19 cellular contexts compared by ENCODE assay signal in genomic region chr1:163701783-163702182, GRCh38.
DNase-seq lines count a peak whose midpoint lies in the region; TF ChIP-seq lines count a peak whose summit lies in the region.
"Had no signal": no experiment of that assay in that cellular context is flagged by ENCODE, and none has a peak within 500 bp of the region (broad histone marks: within the 10 kb centered on the region; RNA-seq: fewer than 3 reads in every experiment).

No MANE protein-coding gene starts in this region.

- no peaks in the 10 kb centered on the region for H3K36me3 Mint-ChIP-seq in MCF 10A (ENCODE audit: insufficient read depth, unreplicated experiment)
- H3K36me3 Mint-ChIP-seq: CD4-positive, alpha-beta memory T cell had no signal

- H3K4me2 ChIP-seq in mammary epithelial cell (ENCODE audit: insufficient read depth, low read depth, low read length) (no peak overlapping the region), OCI-LY7 (ENCODE audit: low read length) (no peak overlapping the region), hepatocyte (no peak overlapping the region)

- no peaks in the 10 kb centered on the region for H3K27me3 ChIP-seq in mammary epithelial cell (ENCODE audit: insufficient read depth, low read length)
- no peaks in the 10 kb centered on the region for H3K27me3 ChIP-seq in hepatocyte
- H3K27me3 ChIP-seq in esophagus muscularis mucosa, result no peaks in the 10 kb centered on the region
- H3K27me3 ChIP-seq: Peyer's patch had no signal

- CTCF ChIA-PET in MCF 10A (lab: Yijun Ruan, JAX), result interaction anchor here (0.6 to 1.6 kb wide), 6 partner anchors 34 to 167 kb away, joined by 3 to 5 read pairs (median 3); no protein-coding TSS in a partner anchor
- CTCF ChIA-PET in mammary epithelial cell (lab: Charles Lee; ENCODE audit: low non-redundant PET), result no interaction called here
- CTCF ChIA-PET in OCI-LY7 (lab: Charles Lee; ENCODE audit: unreplicated experiment), result no interaction called here

- in situ Hi-C loops in mammary epithelial cell (cut with MboI; ENCODE audit: low sequenced_read_pairs in 2 of 2), result no loop called here

- H3K27ac ChIP-seq in mammary epithelial cell (ENCODE audit: insufficient read depth, low read depth, low read length), result no peak overlapping the region
- H3K27ac ChIP-seq in OCI-LY7 (ENCODE audit: low read depth, low read length, poor library complexity, severe bottlenecking), result no peak overlapping the region
- no peak overlapping the region for H3K27ac ChIP-seq in hepatocyte
- H3K27ac ChIP-seq in esophagus muscularis mucosa (replicated peaks in 1 of 4), result no peak overlapping the region
- H3K27ac ChIP-seq: Peyer's patch had no signal

- H3K79me2 ChIP-seq in mammary epithelial cell (ENCODE audit: insufficient read depth, low read length) (no peaks in the 10 kb centered on the region), OCI-LY7 (ENCODE audit: insufficient read depth, low read depth, low read length) (no peaks in the 10 kb centered on the region), hepatocyte (no peaks in the 10 kb centered on the region)

- H3K4me3 ChIP-seq in mammary epithelial cell (replicated peaks in 1 of 3; ENCODE audit: insufficient read depth in 1 of 3, low read depth in 2 of 3, low read length in 3 of 3) (no peak overlapping the region), OCI-LY7 (ENCODE audit: low read depth, low read length, poor library complexity, severe bottlenecking) (no peak overlapping the region), hepatocyte (no peak overlapping the region), esophagus muscularis mucosa (no peak overlapping the region)
- H3K4me3 ChIP-seq: K562, Peyer's patch had no signal

- no peak overlapping the region for H3K27ac Mint-ChIP-seq in MCF 10A (ENCODE audit: low read depth, unreplicated experiment)
- H3K27ac Mint-ChIP-seq: CD4-positive, alpha-beta memory T cell; T-helper 17 cell had no signal

- H3K9me3 ChIP-seq in mammary epithelial cell (replicated peaks; ENCODE audit: insufficient read depth, low read length), result no peaks in the 10 kb centered on the region
- no peaks in the 10 kb centered on the region for H3K9me3 ChIP-seq in OCI-LY7 (ENCODE audit: low read length)
- no peaks in the 10 kb centered on the region for H3K9me3 ChIP-seq in hepatocyte (ENCODE audit: low read depth)
- no peaks in the 10 kb centered on the region for H3K9me3 ChIP-seq in esophagus muscularis mucosa
- H3K9me3 ChIP-seq: Peyer's patch had no signal

- H3K4me3 Mint-ChIP-seq in MCF 10A (ENCODE audit: unreplicated experiment), result no peak overlapping the region
- H3K4me3 Mint-ChIP-seq: CD4-positive, alpha-beta memory T cell; T-helper 17 cell had no signal

- POLR2A ChIA-PET in MCF 10A (lab: Yijun Ruan, JAX), result interaction anchor here (0.5 kb wide), 1 partner anchor 669 kb away, joined by 3 read pairs; no protein-coding TSS in a partner anchor
- POLR2A ChIA-PET in OCI-LY7 (lab: Charles Lee), result no interaction called here

- H2AFZ ChIP-seq in mammary epithelial cell (ENCODE audit: low read depth, low read length), result no peak overlapping the region
- no peak overlapping the region for H2AFZ ChIP-seq in OCI-LY7 (ENCODE audit: low read length)
- H2AFZ ChIP-seq in hepatocyte, result no peak overlapping the region

- 89% methylated on average over 1 of the region's 1 CpG for WGBS in mammary epithelial cell (ENCODE audit: low coverage, missing lambda C conversion rate)
- 81% methylated on average over 1 of the region's 1 CpG for WGBS in hepatocyte (ENCODE audit: low lambda C conversion rate, missing lambda C conversion rate)
- WGBS in esophagus muscularis mucosa, result 85% methylated on average over 1 of the region's 1 CpG

- no peak for TF ChIP-seq POLR2A in esophagus muscularis mucosa (IDR thresholded peaks at IDR 0.05; ENCODE audit: low read depth)

- dilution Hi-C loops in mammary epithelial cell (cut with HindIII; ENCODE audit: low sequenced_read_pairs), result no loop called here

- H4K20me1 ChIP-seq in mammary epithelial cell (ENCODE audit: insufficient read depth, low read length) (no peaks in the 10 kb centered on the region), OCI-LY7 (ENCODE audit: insufficient read depth, low read length) (no peaks in the 10 kb centered on the region), hepatocyte (ENCODE audit: insufficient read depth, poor library complexity, severe bottlenecking) (no peaks in the 10 kb centered on the region)

- BruUV-seq in MCF 10A (replicated peaks; lab: Mats Ljungman, UMichigan), result no TSS peak
- BruUV-seq in mammary epithelial cell (replicated peaks; lab: Mats Ljungman, UMichigan), result no TSS peak
- BruUV-seq in OCI-LY7 (replicated peaks; lab: Mats Ljungman, UMichigan), result no TSS peak

- H3K36me3 ChIP-seq in mammary epithelial cell (ENCODE audit: insufficient read depth, low read length), result no peaks in the 10 kb centered on the region
- H3K36me3 ChIP-seq in OCI-LY7 (ENCODE audit: insufficient read depth, low read length), result no peaks in the 10 kb centered on the region
- no peaks in the 10 kb centered on the region for H3K36me3 ChIP-seq in hepatocyte (replicated peaks; ENCODE audit: insufficient read depth, low read depth)
- H3K36me3 ChIP-seq in esophagus muscularis mucosa, result no peaks in the 10 kb centered on the region
- H3K36me3 ChIP-seq: Peyer's patch had no signal

- TF ChIP-seq EP300 in Ishikawa (IDR thresholded peaks at IDR 0.05; ENCODE audit: borderline replicate concordance) (no peak), esophagus muscularis mucosa (IDR thresholded peaks at IDR 0.05) (no peak)

- DNase-seq in MCF 10A (ENCODE audit: unreplicated experiment) (no peak), mammary epithelial cell (no peak), OCI-LY7 (ENCODE audit: low spot score) (no peak), mesenteric fat pad (ENCODE audit: low spot score) (no peak), hepatocyte (ENCODE audit: low spot score) (no peak), esophagus muscularis mucosa (ENCODE audit: extremely low spot score) (no peak), DMS153 (lab: John Stamatoyannopoulos, UW) (no peak)
- DNase-seq: ACHN; CD4-positive, alpha-beta memory T cell; EL; HCEC 1CT; MM.1S; NCI-H1930; NK-92 treated with Interleukin-12 subunit alpha and Interleukin-12 subunit beta, amount 100 ng/mL, for 24 hours; Peyer's patch; SHP77; T-helper 17 cell had no signal

- no peaks in the 10 kb centered on the region for H3K9me2 ChIP-seq in OCI-LY7 (ENCODE audit: insufficient read depth, low read length)
- H3K9me2 ChIP-seq in hepatocyte (replicated peaks; ENCODE audit: insufficient read depth), result no peaks in the 10 kb centered on the region

- peak; percentile 4; the same call in 1 of the 2 replicates for TF ChIP-seq RAD21 in Ishikawa (IDR thresholded peaks at IDR 0.05; ENCODE audit: low read depth)

- no peaks in the 10 kb centered on the region for H3K9me3 Mint-ChIP-seq in MCF 10A (ENCODE audit: unreplicated experiment)

- H3K4me1 Mint-ChIP-seq in MCF 10A (ENCODE audit: insufficient read depth, unreplicated experiment), result no peaks in the 10 kb centered on the region
- H3K4me1 Mint-ChIP-seq: CD4-positive, alpha-beta memory T cell; T-helper 17 cell had no signal

- intact Hi-C loops in MCF 10A (cut with micrococcal nuclease) (loop anchor here (5.0 to 10.0 kb wide), 2 partner anchors 174 to 287 kb away; no protein-coding TSS in a partner anchor), mammary epithelial cell (cut with micrococcal nuclease) (no loop called here), OCI-LY7 (cut with micrococcal nuclease; ENCODE audit: unreplicated experiment) (no loop called here), esophagus muscularis mucosa (cut with DNase I) (no loop called here)

- no peak overlapping the region for H3K9ac ChIP-seq in mammary epithelial cell (ENCODE audit: insufficient read depth, low read length)

- no peaks in the 10 kb centered on the region for H3K27me3 Mint-ChIP-seq in MCF 10A (ENCODE audit: insufficient read depth, unreplicated experiment)
- H3K27me3 Mint-ChIP-seq: CD4-positive, alpha-beta memory T cell; T-helper 17 cell had no signal

- H3K4me1 ChIP-seq in mammary epithelial cell (ENCODE audit: insufficient read depth, low read length), result no peaks in the 10 kb centered on the region
- no peaks in the 10 kb centered on the region for H3K4me1 ChIP-seq in OCI-LY7 (ENCODE audit: insufficient read depth, low read length, poor library complexity, severe bottlenecking)
- H3K4me1 ChIP-seq in hepatocyte (ENCODE audit: insufficient read depth), result no peaks in the 10 kb centered on the region
- H3K4me1 ChIP-seq in esophagus muscularis mucosa, result no peaks in the 10 kb centered on the region
- H3K4me1 ChIP-seq: Peyer's patch had no signal

- TF ChIP-seq CTCF in MCF 10A (IDR thresholded peaks at IDR 0.05; ENCODE audit: unreplicated experiment), result peak; percentile 11
- no peak for TF ChIP-seq CTCF in mammary epithelial cell (conservative IDR thresholded peaks at IDR 0.05 in 1 of 2, IDR thresholded peaks at IDR 0.05 in 1 of 2; ENCODE audit: extremely low read depth in 1 of 2, insufficient read depth in 1 of 2, low read depth in 1 of 2, low read length in 2 of 2)
- 0 out of 2 replicates have a peak, but pooled peaks have one; percentile 24 for TF ChIP-seq CTCF in OCI-LY7 (conservative IDR thresholded peaks at IDR 0.05; ENCODE audit: low read length)
- no peak for TF ChIP-seq CTCF in hepatocyte (IDR thresholded peaks at IDR 0.05; ENCODE audit: poor library complexity)
- TF ChIP-seq CTCF in esophagus muscularis mucosa (IDR thresholded peaks at IDR 0.05), result no peak

TF ChIP-seq in Ishikawa, 13 proteins besides CTCF, POLR2A, EP300 and RAD21 (continues in another document):
- TF ChIP-seq CEBPB (IDR thresholded peaks at IDR 0.05), result no peak
- TF ChIP-seq REST (IDR thresholded peaks at IDR 0.05; ENCODE audit: low read depth), result no peak

Comparison
In these comparisons a context has a peak if more than half of its experiments do, and no peak if none do; other contexts are left out.
1. CTCF ChIP-seq: peak in MCF 10A (single experiment) and OCI-LY7 (single experiment); none in mammary epithelial cell (0 of 2), hepatocyte (single experiment) and esophagus muscularis mucosa (0 of 3).